Comparison of ENCODE assay signal across 8 cellular contexts in genomic region chr19:47471733-47472457, GRCh38. TPM values are rescaled to one million over a fixed set of nuclear protein-coding genes. Genes with fewer than 3 reads are reported as not detected.
DNase-seq lines count a peak whose midpoint lies in the region; ATAC-seq and TF ChIP-seq lines count a peak whose summit lies in the region.

Gene SLC8A2 (minus strand): TSS chr19:47471893. CDS start chr19:47466403, 5,490 bp downstream.

- no peaks in the 10 kb centered on the region for H3K9me3 ChIP-seq in left lung

- no peak within 1 kb of the TSS for H3K27ac ChIP-seq in left lung

- no peaks in the 10 kb centered on the region for H3K36me3 Mint-ChIP-seq in activated CD4-positive, alpha-beta T cell treated with anti-CD3 and anti-CD28 coated beads for 36 hours (ENCODE audit: low read depth)

- intact Hi-C loops in activated CD4-positive, alpha-beta T cell treated with anti-CD3 and anti-CD28 coated beads for 36 hours (cut with DNase I, micrococcal nuclease) = loop anchor here in 1 of 2 experiments (1.0 kb wide), 1 partner anchor 11 kb away; no protein-coding TSS in a partner anchor
- intact Hi-C loops in left lung (cut with DNase I) = no loop called here

- POLR2A ChIA-PET in GM10248 (lab: Yijun Ruan, JAX) = no interaction called here
- POLR2A ChIA-PET in activated CD4-positive, alpha-beta T cell treated with anti-CD3 and anti-CD28 coated beads for 36 hours (lab: Charles Lee) = interaction anchor here (0.6 kb wide), 1 partner anchor 971 kb away, joined by 4 read pairs; no protein-coding TSS in a partner anchor

- H3K4me3 ChIP-seq in choroid plexus epithelial cell (ENCODE audit: low read depth, low read length) (no peak within 1 kb of the TSS), left lung (no peak within 1 kb of the TSS)

- DNase-seq in GM10248 (ENCODE audit: extremely low spot score) = peak; percentile 76
- peak; percentile 21 for DNase-seq in NCI-H2029 treated with DMSO at 0.1 percent for 48 hours (lab: John Stamatoyannopoulos, UW)
- DNase-seq in activated CD4-positive, alpha-beta T cell treated with anti-CD3 and anti-CD28 coated beads for 36 hours = peak; percentile 82
- DNase-seq in choroid plexus epithelial cell (ENCODE audit: low read depth) = peak; percentile 84
- DNase-seq in left lung = peak; percentile 50 to 74
- peak; percentile 31 to 53 (median 48) for DNase-seq in stimulated activated CD4-positive, alpha-beta T cell treated with anti-CD3 and anti-CD28 coated beads, TNF-alpha, amount 100 ng/mL, for 4 hours (ENCODE audit: low read depth in 3 of 3)

- H3K36me3 ChIP-seq in left lung = no peaks in the 10 kb centered on the region

- TF ChIP-seq CTCF in GM10248 (IDR thresholded peaks at IDR 0.05; ENCODE audit: control extremely low read depth, extremely low read depth, low read depth, missing control alignments) (no peak), choroid plexus epithelial cell (conservative IDR thresholded peaks at IDR 0.05; ENCODE audit: low read depth, low read length) (no peak), left lung (IDR thresholded peaks at IDR 0.05) (no peak)

- peak; percentile 80 for ATAC-seq in activated CD4-positive, alpha-beta T cell treated with anti-CD3 and anti-CD28 coated beads for 36 hours
- peak; percentile 83 for ATAC-seq in left lung
- no peak for ATAC-seq in GM21825 (IDR thresholded peaks at IDR 0.05; ENCODE audit: unreplicated experiment)
- ATAC-seq in GM19467 (IDR thresholded peaks at IDR 0.05; ENCODE audit: unreplicated experiment) = no peak

- H3K9me3 Mint-ChIP-seq in activated CD4-positive, alpha-beta T cell treated with anti-CD3 and anti-CD28 coated beads for 36 hours (ENCODE audit: low read depth) = no peaks in the 10 kb centered on the region

- peaks cover 19 to 70% of the 10 kb centered on the region in 2 donors for H3K27me3 ChIP-seq in left lung

- peaks cover 14% of the 10 kb centered on the region for H3K4me1 Mint-ChIP-seq in activated CD4-positive, alpha-beta T cell treated with anti-CD3 and anti-CD28 coated beads for 36 hours

- H3K27me3 Mint-ChIP-seq in activated CD4-positive, alpha-beta T cell treated with anti-CD3 and anti-CD28 coated beads for 36 hours = peaks cover 46% of the 10 kb centered on the region

- H3K4me1 ChIP-seq in left lung = no peaks in the 10 kb centered on the region

- H3K4me3 Mint-ChIP-seq in activated CD4-positive, alpha-beta T cell treated with anti-CD3 and anti-CD28 coated beads for 36 hours = no peak within 1 kb of the TSS

- no peak within 1 kb of the TSS for H3K27ac Mint-ChIP-seq in activated CD4-positive, alpha-beta T cell treated with anti-CD3 and anti-CD28 coated beads for 36 hours

- CTCF ChIA-PET in GM10248 (lab: Yijun Ruan, JAX) = interaction anchor here (1.2 kb wide), 1 partner anchor 12 kb away, joined by 5 read pairs; the partner anchor contains the start of gene KPTN
- CTCF ChIA-PET in activated CD4-positive, alpha-beta T cell treated with anti-CD3 and anti-CD28 coated beads for 36 hours (lab: Charles Lee) = interaction anchor here (0.6 to 1.6 kb wide), 3 partner anchors 35 to 1965 kb away, joined by 3 to 6 read pairs (median 6); no protein-coding TSS in a partner anchor

RNA-seq across cellular contexts. Expression of gene SLC8A2, which starts in this region (rescaled TPM):
- total RNA-seq in activated CD4-positive, alpha-beta T cell treated with anti-CD3 and anti-CD28 coated beads for 36 hours = under 1 TPM; 0.11 to 0.23 TPM
- under 1 TPM in 1 of 2 donors, not detected in 1; 0.06 TPM for total RNA-seq in left lung

Comparison
In these comparisons a context has a peak if more than half of its experiments do, and no peak if none do; other contexts are left out.
1. Peak in DNase-seq and ATAC-seq in activated CD4-positive, alpha-beta T cell treated with anti-CD3 and anti-CD28 coated beads for 36 hours; RNA of the gene not detected or under 1 TPM.
2. Peak in DNase-seq and ATAC-seq in left lung; RNA of the gene not detected or under 1 TPM.
3. DNase-seq: peak in every context shown above with its lines; median percentile 84 in choroid plexus epithelial cell; 82 in activated CD4-positive, alpha-beta T cell treated with anti-CD3 and anti-CD28 coated beads for 36 hours; 76 in GM10248; 62 in left lung; 48 in stimulated activated CD4-positive, alpha-beta T cell treated with anti-CD3 and anti-CD28 coated beads, TNF-alpha, amount 100 ng/mL, for 4 hours; 21 in NCI-H2029 treated with DMSO at 0.1 percent for 48 hours.